In the genomic region with DNA sequence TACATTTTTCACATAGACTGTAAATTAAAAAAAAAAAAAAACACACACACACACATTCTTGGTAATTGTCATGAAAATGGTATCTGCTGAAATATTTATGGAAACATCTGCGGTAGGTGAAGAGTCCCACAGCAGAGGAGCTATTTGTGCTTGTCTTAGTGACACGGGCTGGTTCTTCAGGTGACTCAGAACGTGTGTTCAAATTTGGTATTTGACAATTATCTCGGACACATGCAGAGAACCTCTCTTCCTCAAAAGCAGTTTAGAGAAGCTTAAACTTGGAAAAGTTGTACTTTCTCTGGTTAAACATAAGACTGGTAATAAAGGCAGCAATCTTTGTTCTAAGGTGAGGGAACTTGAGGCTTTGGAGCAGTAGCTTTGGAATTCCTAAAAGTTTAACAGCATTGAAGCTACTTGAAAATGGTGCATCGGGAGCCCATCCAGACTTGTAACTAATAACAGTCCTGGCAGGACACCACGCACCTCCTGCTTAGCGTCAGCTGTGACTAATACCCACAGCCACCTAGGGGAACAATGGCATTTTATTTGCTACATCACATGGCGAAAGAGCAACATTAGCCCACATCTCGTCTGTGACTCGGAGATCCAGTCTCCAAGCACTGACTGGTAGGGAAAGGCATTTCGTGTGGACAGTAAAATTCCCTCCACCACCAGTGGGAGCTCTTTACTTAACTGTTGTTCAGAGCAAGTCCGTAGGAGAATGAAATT, we compare ENCODE assay signal across 9 cellular contexts.
DNase-seq lines count a peak whose midpoint lies in the region; ATAC-seq, FAIRE-seq and TF ChIP-seq lines count a peak whose summit lies in the region.
"Had no signal": no experiment of that assay in that cellular context is flagged by ENCODE, and none has a peak within 500 bp of the region (broad histone marks: within the 10 kb centered on the region; RNA-seq: fewer than 3 reads in every experiment).

No MANE protein-coding gene starts in this region.

- H3K36me3 ChIP-seq in mammary epithelial cell (ENCODE audit: insufficient read depth, low read length) (no peaks in the 10 kb centered on the region), keratinocyte (ENCODE audit: control insufficient read depth in 2 of 2, extremely low read depth in 1 of 2, insufficient read depth in 2 of 2, low read length in 2 of 2) (no peaks in the 10 kb centered on the region)

- H3K9me1 ChIP-seq in keratinocyte (ENCODE audit: control insufficient read depth, extremely low read depth, insufficient read depth, low read length), result no peaks in the 10 kb centered on the region

- no TSS peak for BruUV-seq in mammary epithelial cell (replicated peaks; lab: Mats Ljungman, UMichigan)

- H3K4me1 ChIP-seq in mammary epithelial cell (ENCODE audit: insufficient read depth, low read length) (peaks cover 12% of the 10 kb centered on the region), keratinocyte (ENCODE audit: control insufficient read depth, extremely low read depth, insufficient read depth, low read length) (peaks cover 5% of the 10 kb centered on the region)

- in situ Hi-C loops in mammary epithelial cell (cut with MboI; ENCODE audit: low sequenced_read_pairs in 2 of 2), result loop anchor here (10.0 to 25.0 kb wide), 2 partner anchors 1963 to 1966 kb away; partner anchors contain the start of gene EFNB2 (in 2 of the 2)

- H2AFZ ChIP-seq in mammary epithelial cell (ENCODE audit: low read depth, low read length), result peak overlapping the region; percentile 50
- H2AFZ ChIP-seq in keratinocyte (ENCODE audit: control insufficient read depth, low read length), result peak overlapping the region; percentile 69

- no peaks in the 10 kb centered on the region for H3K79me2 ChIP-seq in mammary epithelial cell (ENCODE audit: insufficient read depth, low read length)
- no peaks in the 10 kb centered on the region for H3K79me2 ChIP-seq in keratinocyte (ENCODE audit: control insufficient read depth, insufficient read depth, low read length)

- H3K9me3 ChIP-seq in mammary epithelial cell (replicated peaks; ENCODE audit: insufficient read depth, low read length) (no peaks in the 10 kb centered on the region), keratinocyte (ENCODE audit: control insufficient read depth, low read depth, low read length) (no peaks in the 10 kb centered on the region)

- DNase-seq in SIG-M5 treated with dmso at 0.1 percent for 504 hours (lab: John Stamatoyannopoulos, UW; ENCODE audit: unreplicated experiment) (peak; percentile 35), SIG-M5 (lab: John Stamatoyannopoulos, UW) (no peak), NCI-H345 treated with DMSO at 0.1 percent for 48 hours (lab: John Stamatoyannopoulos, UW; ENCODE audit: unreplicated experiment) (peak; percentile 15), mammary epithelial cell (peak; percentile 90), keratinocyte (ENCODE audit: low read depth, low spot score) (no peak), superior temporal gyrus (ENCODE audit: extremely low spot score) (peak; percentile 96)

- H3K9ac ChIP-seq in mammary epithelial cell (ENCODE audit: insufficient read depth, low read length) (no peak overlapping the region), keratinocyte (ENCODE audit: control insufficient read depth, extremely low read depth, insufficient read depth, low read length) (no peak overlapping the region)

- no peaks in the 10 kb centered on the region for H4K20me1 ChIP-seq in mammary epithelial cell (ENCODE audit: insufficient read depth, low read length)
- H4K20me1 ChIP-seq in keratinocyte (ENCODE audit: control insufficient read depth, extremely low read depth, insufficient read depth, low read length), result no peaks in the 10 kb centered on the region

- peak overlapping the region; percentile 53 for H3K4me2 ChIP-seq in mammary epithelial cell (ENCODE audit: insufficient read depth, low read depth, low read length)
- H3K4me2 ChIP-seq in keratinocyte (ENCODE audit: control insufficient read depth, extremely low read depth, insufficient read depth, low read depth, low read length), result peak overlapping the region; percentile 53

- TF ChIP-seq CTCF in mammary epithelial cell (conservative IDR thresholded peaks at IDR 0.05 in 1 of 2, IDR thresholded peaks at IDR 0.05 in 1 of 2; ENCODE audit: extremely low read depth in 1 of 2, insufficient read depth in 1 of 2, low read depth in 1 of 2, low read length in 2 of 2), result peak; percentile 54 to 82
- TF ChIP-seq CTCF in keratinocyte (optimal IDR thresholded peaks at IDR 0.05 in 1 of 3, IDR thresholded peaks at IDR 0.05 in 1 of 3, conservative IDR thresholded peaks at IDR 0.05 in 1 of 3; ENCODE audit: extremely low read depth in 1 of 3, insufficient read depth in 2 of 3, low read length in 3 of 3), result peak; percentile 76 to 83 (median 83)

- no peak for ATAC-seq in GM19351 (IDR thresholded peaks at IDR 0.05; ENCODE audit: unreplicated experiment)
- ATAC-seq in GM19455 (IDR thresholded peaks at IDR 0.05; ENCODE audit: unreplicated experiment), result no peak

- dilution Hi-C loops in mammary epithelial cell (cut with HindIII; ENCODE audit: low sequenced_read_pairs) (no loop called here), keratinocyte (cut with MboI; ENCODE audit: extremely low pct_ligation_motif_present, low sequenced_read_pairs) (no loop called here)

- peak; percentile 96 for FAIRE-seq in keratinocyte (lab: Jason Lieb, UNC)
- FAIRE-seq: G401.6 had no signal

- no peak overlapping the region for H3K27ac ChIP-seq in mammary epithelial cell (ENCODE audit: insufficient read depth, low read depth, low read length)
- H3K27ac ChIP-seq in keratinocyte (ENCODE audit: control insufficient read depth, insufficient read depth, low read length), result no peak overlapping the region

- intact Hi-C loops in mammary epithelial cell (cut with micrococcal nuclease), result loop anchor here (1.0 to 5.0 kb wide), 2 partner anchors 254 to 1965 kb away; no protein-coding TSS in a partner anchor

- CTCF ChIA-PET in mammary epithelial cell (lab: Charles Lee; ENCODE audit: low non-redundant PET), result interaction anchor here (0.6 kb wide), 1 partner anchor 223 kb away, joined by 4 read pairs; no protein-coding TSS in a partner anchor

- WGBS in mammary epithelial cell (ENCODE audit: low coverage, missing lambda C conversion rate), result 3% methylated on average over 12 of the region's 12 CpGs

- H3K27me3 ChIP-seq in mammary epithelial cell (ENCODE audit: insufficient read depth, low read length), result no peaks in the 10 kb centered on the region
- H3K27me3 ChIP-seq in keratinocyte (ENCODE audit: control insufficient read depth, extremely low read depth, insufficient read depth, low read length), result no peaks in the 10 kb centered on the region

- H3K4me3 ChIP-seq in mammary epithelial cell (replicated peaks in 1 of 3; ENCODE audit: insufficient read depth in 1 of 3, low read depth in 2 of 3, low read length in 3 of 3) (no peak overlapping the region), keratinocyte (ENCODE audit: control insufficient read depth in 2 of 3, extremely low read depth in 1 of 3, insufficient read depth in 2 of 3, low read depth in 1 of 3, low read length in 3 of 3) (no peak overlapping the region)

Comparison
In these comparisons a context has a peak if more than half of its experiments do, and no peak if none do; other contexts are left out.
1. DNase-seq: peak in SIG-M5 treated with dmso at 0.1 percent for 504 hours (single experiment), NCI-H345 treated with DMSO at 0.1 percent for 48 hours (single experiment), mammary epithelial cell (single experiment) and superior temporal gyrus (single experiment); none in SIG-M5 (single experiment) and keratinocyte (single experiment).